ENCODE assay signal across 18 cellular contexts in genomic region chr20:54570561-54570960, GRCh38.
DNase-seq lines count a peak whose midpoint lies in the region; ATAC-seq and TF ChIP-seq lines count a peak whose summit lies in the region.
"Had no signal": no experiment of that assay in that cellular context is flagged by ENCODE, and none has a peak within 500 bp of the region (broad histone marks: within the 10 kb centered on the region; RNA-seq: fewer than 3 reads in every experiment).

No MANE protein-coding gene starts in this region.

- no peak overlapping the region for H3K27ac ChIP-seq in neural cell (ENCODE audit: low read length)
- H3K27ac ChIP-seq in heart right ventricle = no peak overlapping the region
- H3K27ac ChIP-seq: 22Rv1; A549; BLaER1 treated with 17β-estradiol and CSF1 and Interleukin-3, amounts not matched to agents 10 nM and 100 nM; C4-2B had no signal

- no peaks in the 10 kb centered on the region for H3K79me2 ChIP-seq in neural cell (replicated peaks; ENCODE audit: insufficient read depth, low read length)

- H3K9me2 ChIP-seq in neural cell (ENCODE audit: insufficient read depth, low read length) = no peaks in the 10 kb centered on the region

- ATAC-seq in heart right ventricle (no peak), GM18520 (IDR thresholded peaks at IDR 0.05; ENCODE audit: unreplicated experiment) (no peak)
- ATAC-seq: A549; CD8-positive, alpha-beta T cell; GM12878 had no signal

- 65 to 67% methylated on average over 2 of the region's 2 CpGs for WGBS in heart right ventricle, 2 donors

- H3K4me3 ChIP-seq in neural cell (ENCODE audit: low read length) (no peak overlapping the region), heart right ventricle (no peak overlapping the region)
- H3K4me3 ChIP-seq: A549; BLaER1 treated with 17β-estradiol and CSF1 and Interleukin-3, amounts not matched to agents 10 nM and 100 nM; GM12878 had no signal

- no peak overlapping the region for H3K4me2 ChIP-seq in neural cell (ENCODE audit: low read length)
- H3K4me2 ChIP-seq: A549 had no signal

- intact Hi-C loops in heart right ventricle (cut with DNase I) = loop anchor here in 1 of 10 donors (10.0 kb wide), 1 partner anchor 96 kb away; the partner anchor contains the start of gene DOK5

- TF ChIP-seq RAD21 in neural cell (conservative IDR thresholded peaks at IDR 0.05) = no peak

- H3F3A ChIP-seq in neural cell (ENCODE audit: insufficient read depth, low read length, poor library complexity, severe bottlenecking) = no peaks in the 10 kb centered on the region

- no peak overlapping the region for H2AFZ ChIP-seq in neural cell (ENCODE audit: low read depth, low read length)

- H4K20me1 ChIP-seq in neural cell (ENCODE audit: insufficient read depth) = no peaks in the 10 kb centered on the region
- H4K20me1 ChIP-seq: BLaER1 treated with 17β-estradiol and CSF1 and Interleukin-3, amounts not matched to agents 10 nM and 100 nM had no signal

- H3K9me3 ChIP-seq in neural cell (ENCODE audit: low read length) (no peaks in the 10 kb centered on the region), heart right ventricle (no peaks in the 10 kb centered on the region)
- H3K9me3 ChIP-seq: A549; BLaER1 treated with 17β-estradiol and CSF1 and Interleukin-3, amounts not matched to agents 10 nM and 100 nM had no signal

- no peak for TF ChIP-seq EP300 in neural cell (conservative IDR thresholded peaks at IDR 0.05; ENCODE audit: poor library complexity, severe bottlenecking)

- H3K36me3 ChIP-seq in neural cell (ENCODE audit: insufficient read depth, low read length) (no peaks in the 10 kb centered on the region), heart right ventricle (no peaks in the 10 kb centered on the region)
- H3K36me3 ChIP-seq: BLaER1 treated with 17β-estradiol and CSF1 and Interleukin-3, amounts not matched to agents 10 nM and 100 nM had no signal

- TF ChIP-seq CTCF in neural cell (IDR thresholded peaks at IDR 0.05; ENCODE audit: poor library complexity, severe bottlenecking) (no peak), heart right ventricle (IDR thresholded peaks at IDR 0.05) (no peak)

- peak; percentile 8 for DNase-seq in GM03348 (ENCODE audit: low spot score)
- peak; percentile 1 for DNase-seq in fibroblast of peridontal ligament (ENCODE audit: extremely low read depth)
- DNase-seq in heart right ventricle = no peak
- DNase-seq in activated CD4-positive, CD25-positive, alpha-beta regulatory T cell treated with anti-CD3 and anti-CD28 coated beads, Interleukin-2, amount 50 U/mL, for 72 hours = no peak
- DNase-seq: AML-193; Caco-2; Calu3; CD4-positive, alpha-beta T cell; CD8-positive, alpha-beta T cell; DMS79 treated with DMSO at 0.1 percent for 48 hours; GF-D8 had no signal

- H3K9ac ChIP-seq in neural cell (ENCODE audit: low read length) = no peak overlapping the region
- H3K9ac ChIP-seq: BLaER1 treated with 17β-estradiol and CSF1 and Interleukin-3, amounts not matched to agents 10 nM and 100 nM had no signal

- H3K27me3 ChIP-seq in neural cell (ENCODE audit: insufficient read depth, low read depth, low read length) (no peaks in the 10 kb centered on the region), heart right ventricle (no peaks in the 10 kb centered on the region)
- H3K27me3 ChIP-seq: BLaER1 treated with 17β-estradiol and CSF1 and Interleukin-3, amounts not matched to agents 10 nM and 100 nM had no signal

- H3K4me1 ChIP-seq in heart right ventricle = peaks cover 0 to 18% (median 0%) of the 10 kb centered on the region in 9 donors
- H3K4me1 ChIP-seq: A549, Caco-2 had no signal

TF ChIP-seq in neural cell, 6 proteins besides CTCF, POLR2A, EP300 and RAD21:
- TF ChIP-seq REST (IDR thresholded peaks at IDR 0.05; ENCODE audit: borderline replicate concordance) (peak; percentile 93), POLR2AphosphoS5 (IDR thresholded peaks at IDR 0.05) (no peak), EZH2 (IDR thresholded peaks at IDR 0.05; ENCODE audit: borderline replicate concordance, insufficient read depth, low read length, poor library complexity, severe bottlenecking) (no peak), SMC3 (conservative IDR thresholded peaks at IDR 0.05; ENCODE audit: poor library complexity) (no peak), TAF1 (IDR thresholded peaks at IDR 0.05; ENCODE audit: low read depth) (no peak), MXI1 (conservative IDR thresholded peaks at IDR 0.05; ENCODE audit: poor library complexity, severe bottlenecking) (no peak)

Comparison
In these comparisons a context has a peak if more than half of its experiments do, and no peak if none do; other contexts are left out.
1. DNase-seq: peak in GM03348 (single experiment) and fibroblast of peridontal ligament (single experiment); none in heart right ventricle (0 of 2) and activated CD4-positive, CD25-positive, alpha-beta regulatory T cell treated with anti-CD3 and anti-CD28 coated beads, Interleukin-2, amount 50 U/mL, for 72 hours (single experiment).